Comparison of ENCODE assay signal across 12 cellular contexts in the genomic region with DNA sequence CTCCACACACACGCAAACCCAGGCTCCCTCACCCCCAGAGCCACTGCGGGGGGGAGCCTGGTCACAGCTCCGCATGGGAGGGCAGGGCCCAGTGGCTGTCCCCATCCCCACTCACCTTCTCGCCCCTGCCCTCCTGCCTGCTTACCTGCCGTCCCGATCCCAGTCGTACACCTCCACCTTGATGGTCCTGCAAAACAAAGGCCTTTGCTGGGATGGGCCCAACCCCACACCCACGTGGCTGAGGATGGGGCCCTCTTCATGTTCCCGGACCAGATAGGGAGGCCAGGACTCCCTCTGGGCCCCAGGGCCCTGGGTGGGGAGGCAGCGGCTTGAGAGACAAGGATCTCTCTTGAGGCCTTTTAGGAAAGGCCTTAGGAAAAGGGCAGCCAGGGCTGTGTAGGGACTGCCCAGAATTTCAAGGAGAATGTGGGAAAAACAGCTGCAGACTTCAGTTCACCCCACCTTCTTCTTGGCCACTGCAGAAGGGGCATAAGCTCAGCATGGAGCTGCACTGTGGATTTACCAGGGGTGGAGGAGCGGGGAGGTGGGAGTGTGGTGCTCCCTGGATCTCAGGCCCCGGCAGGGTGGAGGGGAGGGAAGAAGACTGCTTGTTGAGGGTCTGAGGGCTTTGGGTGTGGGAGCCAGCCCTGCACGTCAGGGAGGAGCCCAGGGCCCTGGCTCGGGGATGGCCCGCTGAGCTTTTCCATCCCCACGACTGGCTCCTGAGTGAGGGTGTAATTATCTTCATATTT.
A peak's percentile ranks its signal among the peaks of the same experiment; 100 is the strongest.
DNase-seq lines count a peak whose midpoint lies in the region; ATAC-seq, FAIRE-seq and TF ChIP-seq lines count a peak whose summit lies in the region.
"Had no signal": no experiment of that assay in that cellular context is flagged by ENCODE, and none has a peak within 500 bp of the region (broad histone marks: within the 10 kb centered on the region; RNA-seq: fewer than 3 reads in every experiment).

No MANE protein-coding gene starts in this region.

- H3K27ac ChIP-seq in DND-41 (ENCODE audit: low read length) (peak overlapping the region; percentile 11; the same call in 1 of the 2 replicates), K562 (ENCODE audit: extremely low read depth, low read depth, low read length) (no peak overlapping the region), hepatocyte (no peak overlapping the region)
- H3K27ac ChIP-seq: VCaP had no signal

- H3K4me3 ChIP-seq in DND-41 (ENCODE audit: low read depth in 1 of 2, low read length in 2 of 2) = no peak overlapping the region
- H3K4me3 ChIP-seq in K562 = no peak overlapping the region
- H3K4me3 ChIP-seq in hepatocyte = no peak overlapping the region

- no peaks in the 10 kb centered on the region for H3K9me2 ChIP-seq in hepatocyte (replicated peaks; ENCODE audit: insufficient read depth)

- H3K9ac ChIP-seq in DND-41 (ENCODE audit: low read depth, low read length) (no peak overlapping the region), K562 (ENCODE audit: insufficient read depth in 1 of 2, low read depth in 2 of 2, low read length in 2 of 2) (0 out of 4 replicates have a peak overlapping the region, but pooled peaks of 1 of the 2 experiments have one; percentile 18)

- no peaks in the 10 kb centered on the region for H3K36me3 Mint-ChIP-seq in neural crest cell (ENCODE audit: low read depth)
- H3K36me3 Mint-ChIP-seq: CD8-positive, alpha-beta memory T cell had no signal

- no peak for TF ChIP-seq RAD21 in K562 (CRISPR knock-in tag; conservative IDR thresholded peaks at IDR 0.05 in 1 of 2, IDR thresholded peaks at IDR 0.05 in 1 of 2)

- no peak overlapping the region for H2AFZ ChIP-seq in DND-41 (ENCODE audit: low read depth, low read length)
- no peak overlapping the region for H2AFZ ChIP-seq in K562 (ENCODE audit: low read depth, low read length)
- H2AFZ ChIP-seq in hepatocyte = no peak overlapping the region

- H3K36me3 ChIP-seq in DND-41 (ENCODE audit: insufficient read depth, low read length) (no peaks in the 10 kb centered on the region), K562 (ENCODE audit: control insufficient read depth, insufficient read depth, low read length) (no peaks in the 10 kb centered on the region), hepatocyte (replicated peaks; ENCODE audit: insufficient read depth, low read depth) (no peaks in the 10 kb centered on the region)

- no peak for FAIRE-seq in K562 (lab: Jason Lieb, UNC)
- FAIRE-seq: kidney had no signal

- TF ChIP-seq POLR2A in K562 (conservative IDR thresholded peaks at IDR 0.05) = no peak

- H3K4me3 Mint-ChIP-seq in neural crest cell = no peak overlapping the region
- H3K4me3 Mint-ChIP-seq: activated naive CD8-positive, alpha-beta T cell treated with anti-CD3 and anti-CD28 coated beads, Interleukin-2, amount 50 U/mL, for 24 hours had no signal

- CTCF ChIA-PET in K562 (lab: Yijun Ruan, JAX; ENCODE audit: low intra/inter-chr PET ratio) = interaction anchor here (0.6 to 5.2 kb wide), 9 partner anchors 16 to 927 kb away, joined by 3 to 108 read pairs (median 4); partner anchors contain the start of gene C6orf89

- peak overlapping the region; percentile 93 for H3K27ac Mint-ChIP-seq in neural crest cell (ENCODE audit: unreplicated experiment)
- H3K27ac Mint-ChIP-seq: activated naive CD8-positive, alpha-beta T cell treated with anti-CD3 and anti-CD28 coated beads, Interleukin-2, amount 50 U/mL, for 24 hours had no signal

- H3K79me2 ChIP-seq in DND-41 (ENCODE audit: insufficient read depth, low read length) (no peaks in the 10 kb centered on the region), K562 (ENCODE audit: control insufficient read depth, insufficient read depth, low read length) (no peaks in the 10 kb centered on the region), hepatocyte (no peaks in the 10 kb centered on the region)

- H4K20me1 ChIP-seq in DND-41 (ENCODE audit: insufficient read depth, low read length) (no peaks in the 10 kb centered on the region), K562 (replicated peaks; ENCODE audit: control insufficient read depth, insufficient read depth, low read length) (0 out of 2 replicates have a peak, but pooled peaks cover 5% of the 10 kb centered on the region), hepatocyte (ENCODE audit: insufficient read depth, poor library complexity, severe bottlenecking) (no peaks in the 10 kb centered on the region)

- POLR2A ChIA-PET in K562 (lab: Yijun Ruan, JAX) = interaction anchor here (0.6 to 2.1 kb wide), 12 partner anchors 13 to 1422 kb away, joined by 3 to 9 read pairs (median 4); no protein-coding TSS in a partner anchor

- H3K4me1 Mint-ChIP-seq in neural crest cell = peaks cover 48% of the 10 kb centered on the region

- no peak for TF ChIP-seq CTCF in DND-41 (IDR thresholded peaks at IDR 0.05; ENCODE audit: borderline replicate concordance, extremely low read depth, low read length, poor library complexity, severe bottlenecking)
- TF ChIP-seq CTCF in K562 (IDR thresholded peaks at IDR 0.05 in 2 of 3, conservative IDR thresholded peaks at IDR 0.05 in 1 of 3; ENCODE audit: insufficient read depth in 2 of 3, low read depth in 1 of 3, low read length in 3 of 3) = no peak
- TF ChIP-seq CTCF in neural crest cell (conservative IDR thresholded peaks at IDR 0.05) = no peak
- TF ChIP-seq CTCF in hepatocyte (IDR thresholded peaks at IDR 0.05; ENCODE audit: poor library complexity) = no peak

- DNase-seq in DND-41 = no peak
- no peak for DNase-seq in K562 (ENCODE audit: extremely low read depth in 1 of 4, low spot score in 3 of 4)
- DNase-seq in neural crest cell (ENCODE audit: low read depth, low spot score) = no peak
- DNase-seq in activated CD4-positive, alpha-beta T cell treated with anti-CD3 and anti-CD28 coated beads for 4 hours = no peak
- DNase-seq in stimulated activated CD4-positive, alpha-beta T cell treated with anti-CD3 and anti-CD28 coated beads, Interleukin-12 subunit alpha, Interleukin-12 subunit beta, amount 100 ng/mL, for 4 hours = no peak
- no peak for DNase-seq in cerebellar nuclear complex (lab: John Stamatoyannopoulos, UW)
- DNase-seq in hepatocyte (ENCODE audit: low spot score) = no peak

- H3K9me1 ChIP-seq in K562 (ENCODE audit: control insufficient read depth, insufficient read depth, low read length) = no peaks in the 10 kb centered on the region

- H3K27me3 Mint-ChIP-seq in neural crest cell (ENCODE audit: low read depth) = no peaks in the 10 kb centered on the region
- H3K27me3 Mint-ChIP-seq: activated naive CD8-positive, alpha-beta T cell treated with anti-CD3 and anti-CD28 coated beads, Interleukin-2, amount 50 U/mL, for 24 hours had no signal

- no peaks in the 10 kb centered on the region for H3K9me3 Mint-ChIP-seq in neural crest cell
- H3K9me3 Mint-ChIP-seq: activated naive CD8-positive, alpha-beta T cell treated with anti-CD3 and anti-CD28 coated beads, Interleukin-2, amount 50 U/mL, for 24 hours; CD8-positive, alpha-beta memory T cell had no signal

- WGBS in K562 (ENCODE audit: insufficient coverage, low coverage, missing lambda C conversion rate) = 44% methylated on average over 13 of the region's 16 CpGs
- 72% methylated on average over 10 of the region's 16 CpGs for WGBS in hepatocyte (ENCODE audit: low lambda C conversion rate, missing lambda C conversion rate)

- H3K27me3 ChIP-seq in DND-41 (ENCODE audit: insufficient read depth, low read length, poor library complexity) = no peaks in the 10 kb centered on the region
- peaks cover 24 to 37% of the 10 kb centered on the region in 2 experiments; a peak in 4 of 5 replicates for H3K27me3 ChIP-seq in K562 (ENCODE audit: control insufficient read depth in 2 of 2, insufficient read depth in 2 of 2, low read length in 2 of 2)
- no peaks in the 10 kb centered on the region for H3K27me3 ChIP-seq in hepatocyte

- no peak overlapping the region for H3K4me2 ChIP-seq in DND-41 (ENCODE audit: insufficient read depth, low read length)
- H3K4me2 ChIP-seq in K562 (ENCODE audit: insufficient read depth, low read length) = no peak overlapping the region
- H3K4me2 ChIP-seq in hepatocyte = no peak overlapping the region

- intact Hi-C loops in K562 (cut with micrococcal nuclease) = loop anchor here (5.0 to 10.0 kb wide), 3 partner anchors 362 to 539 kb away; no protein-coding TSS in a partner anchor

- no peaks in the 10 kb centered on the region for H3K9me3 ChIP-seq in DND-41 (ENCODE audit: insufficient read depth, low read length, severe bottlenecking)
- no peaks in the 10 kb centered on the region for H3K9me3 ChIP-seq in K562 (replicated peaks; ENCODE audit: control insufficient read depth, insufficient read depth, low read depth, low read length)
- no peaks in the 10 kb centered on the region for H3K9me3 ChIP-seq in hepatocyte (ENCODE audit: low read depth)

- ATAC-seq in DND-41 (ENCODE audit: insufficient read depth, low read depth) = no peak
- ATAC-seq in HG03097 (IDR thresholded peaks at IDR 0.05; ENCODE audit: low FRiP score, unreplicated experiment) = peak; percentile 10
- ATAC-seq in K562 = no peak

- no peak for TF ChIP-seq EP300 in K562 (IDR thresholded peaks at IDR 0.05; ENCODE audit: low read length)

- no TSS peak for BruUV-seq in K562 (replicated peaks; lab: Mats Ljungman, UMichigan)

- peaks cover 49% of the 10 kb centered on the region for H3K4me1 ChIP-seq in DND-41 (ENCODE audit: insufficient read depth, low read length)
- H3K4me1 ChIP-seq in K562 (replicated peaks in 1 of 2; ENCODE audit: control insufficient read depth in 2 of 2, insufficient read depth in 2 of 2, low read length in 2 of 2) = peaks cover 15 to 19% of the 10 kb centered on the region in 2 experiments; a peak in 3 of 5 replicates
- H3K4me1 ChIP-seq in hepatocyte (ENCODE audit: insufficient read depth) = no peaks in the 10 kb centered on the region

- in situ Hi-C loops in K562 (cut with MboI) = loop anchor here (5.0 kb wide), 2 partner anchors 87 to 442 kb away; no protein-coding TSS in a partner anchor

TF ChIP-seq in K562, 482 proteins besides CTCF, POLR2A, EP300 and RAD21 (continues in another document):
- no peak for TF ChIP-seq ZKSCAN8 (CRISPR knock-in tag; IDR thresholded peaks at IDR 0.05)
- no peak for TF ChIP-seq GMEB1 (CRISPR knock-in tag; IDR thresholded peaks at IDR 0.05)
- peak; percentile 75 for TF ChIP-seq ZNF263 (CRISPR knock-in tag; IDR thresholded peaks at IDR 0.05; ENCODE audit: borderline replicate concordance)
